ENCODE assay signal across 17 cellular contexts in the genomic region with DNA sequence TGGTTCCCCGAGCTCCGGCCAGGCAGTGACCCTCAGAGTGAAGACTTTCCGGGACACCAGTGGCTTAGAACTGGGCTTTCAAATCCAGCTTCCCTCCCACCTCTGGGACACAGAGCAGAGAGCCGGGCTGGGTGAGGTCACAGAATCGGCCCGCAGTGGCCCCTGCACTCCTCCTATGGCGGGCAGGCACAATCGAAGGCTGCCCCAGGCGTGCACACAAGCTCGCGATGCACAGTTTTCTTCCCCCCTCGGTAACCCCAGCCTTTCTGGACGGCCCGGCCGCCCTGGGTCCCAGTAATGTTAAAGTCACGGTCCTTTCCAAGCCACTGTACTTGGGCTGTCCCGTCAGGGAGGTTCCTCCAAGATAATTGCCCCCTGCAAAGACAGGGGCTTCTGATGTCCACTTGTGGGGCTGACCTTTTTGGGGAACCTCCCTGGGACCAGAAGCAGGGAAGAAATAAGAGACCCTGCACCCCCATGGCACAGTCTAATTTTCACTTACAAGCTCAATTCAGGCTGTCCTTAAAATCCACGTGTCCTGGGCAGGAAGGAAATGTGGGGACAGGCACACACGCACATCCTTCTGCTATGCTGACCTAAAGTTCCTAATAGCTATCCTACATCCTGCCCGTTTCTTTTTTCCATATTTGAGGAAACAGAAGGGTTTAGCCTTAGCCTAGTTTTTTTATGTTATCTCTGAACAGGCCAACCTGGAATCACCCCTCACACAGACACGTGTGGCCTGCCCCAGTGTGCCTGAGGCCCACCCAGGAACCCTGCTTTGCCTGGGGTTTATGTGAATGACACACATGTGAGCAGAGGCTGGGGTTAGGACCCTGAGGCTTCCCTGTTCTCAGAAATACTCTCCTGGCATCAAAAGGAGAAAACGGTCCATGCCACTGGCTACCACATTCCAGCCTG. TPM values are rescaled to one million over a fixed set of nuclear protein-coding genes. Genes with fewer than 3 reads are reported as not detected.
DNase-seq lines count a peak whose midpoint lies in the region; ATAC-seq and TF ChIP-seq lines count a peak whose summit lies in the region.
"Had no signal": no experiment of that assay in that cellular context is flagged by ENCODE, and none has a peak within 500 bp of the region (broad histone marks: within the 10 kb centered on the region; RNA-seq: fewer than 3 reads in every experiment).

No MANE protein-coding gene starts in this region.

- H3K4me1 ChIP-seq in adrenal gland (replicated peaks in 1 of 2) (no peaks in the 10 kb centered on the region), esophagus squamous epithelium (peaks cover 0 to 16% (median 6%) of the 10 kb centered on the region in 3 donors), lung (ENCODE audit: control insufficient read depth in 2 of 2, insufficient read depth in 2 of 2, low read length in 2 of 2) (peaks cover 0 to 15% of the 10 kb centered on the region in 2 donors), subcutaneous abdominal adipose tissue (ENCODE audit: control insufficient read depth in 5 of 5, insufficient read depth in 5 of 5, low read length in 5 of 5) (peaks cover 2 to 54% (median 27%) of the 10 kb centered on the region in 5 donors)

- H3K27ac ChIP-seq in adrenal gland (peak overlapping the region in 3 of 5 donors; percentile 5 to 80 (median 49)), esophagus squamous epithelium (peak overlapping the region in 3 of 4 donors; percentile 55 to 67 (median 64)), lung (ENCODE audit: low read depth in 1 of 2, low read length in 1 of 2) (peak overlapping the region; percentile 58 to 79), subcutaneous abdominal adipose tissue (ENCODE audit: low read depth, low read length) (peak overlapping the region; percentile 74)

- H3K9ac ChIP-seq in subcutaneous abdominal adipose tissue (ENCODE audit: low read length in 5 of 5), result peak overlapping the region in 2 of 5 donors; percentile 18 to 24

- H3K36me3 ChIP-seq in adrenal gland (replicated peaks in 1 of 2) (peaks cover 0 to 7% of the 10 kb centered on the region in 2 donors), esophagus squamous epithelium (peaks cover 0 to under 1% (median 0%) of the 10 kb centered on the region in 3 donors), lung (ENCODE audit: control insufficient read depth in 2 of 2, insufficient read depth in 2 of 2, low read length in 2 of 2) (peaks cover 1 to 3% of the 10 kb centered on the region in 2 donors), subcutaneous abdominal adipose tissue (ENCODE audit: control insufficient read depth in 5 of 5, insufficient read depth in 5 of 5, low read length in 5 of 5) (peaks cover 0 to 12% (median 6%) of the 10 kb centered on the region in 5 donors)

- no peaks in the 10 kb centered on the region for H3K27me3 ChIP-seq in adrenal gland
- peaks cover 0 to 35% (median 0%) of the 10 kb centered on the region in 4 donors for H3K27me3 ChIP-seq in esophagus squamous epithelium
- no peaks in the 10 kb centered on the region for H3K27me3 ChIP-seq in lung (ENCODE audit: control insufficient read depth, insufficient read depth)
- H3K27me3 ChIP-seq in subcutaneous abdominal adipose tissue (ENCODE audit: control insufficient read depth in 5 of 5, insufficient read depth in 4 of 5, low read length in 5 of 5), result peaks cover 0 to 11% (median 3%) of the 10 kb centered on the region in 5 donors

- no peak for ATAC-seq in lung (ENCODE audit: insufficient read depth, low FRiP score)
- no peak for ATAC-seq in HG03432 (IDR thresholded peaks at IDR 0.05; ENCODE audit: unreplicated experiment)
- ATAC-seq: activated T-helper 17 cell treated with anti-CD3 and anti-CD28 coated beads, Interleukin-2, amount 50 U/mL, for 72 hours had no signal

- H3K4me3 ChIP-seq in adrenal gland, result no peak overlapping the region
- H3K4me3 ChIP-seq in esophagus squamous epithelium, result no peak overlapping the region
- no peak overlapping the region for H3K4me3 ChIP-seq in lung
- H3K4me3 ChIP-seq in subcutaneous abdominal adipose tissue (ENCODE audit: low read depth in 1 of 5, low read length in 5 of 5), result peak overlapping the region in 1 of 5 donors; percentile 12
- H3K4me3 ChIP-seq: GM23338 had no signal

- no peaks in the 10 kb centered on the region for H3K9me3 ChIP-seq in adrenal gland (replicated peaks in 1 of 3)
- no peaks in the 10 kb centered on the region for H3K9me3 ChIP-seq in esophagus squamous epithelium
- no peaks in the 10 kb centered on the region for H3K9me3 ChIP-seq in lung (ENCODE audit: control insufficient read depth in 2 of 2, insufficient read depth in 1 of 2, low read length in 1 of 2)
- H3K9me3 ChIP-seq in subcutaneous abdominal adipose tissue (ENCODE audit: control insufficient read depth in 5 of 5, low read length in 5 of 5), result no peaks in the 10 kb centered on the region

- WGBS in adrenal gland, 4 donors, result 53 to 72% (median 63%) methylated on average over 11 to 22 of the region's 22 CpGs
- 76 to 79% methylated on average over 16 to 18 of the region's 22 CpGs for WGBS in esophagus squamous epithelium, 2 donors
- WGBS in lung, 2 donors, result 72 to 73% methylated on average over 22 of the region's 22 CpGs

- peak in 1 of 7 donors; percentile 42 for DNase-seq in adrenal gland
- no peak for DNase-seq in esophagus squamous epithelium (lab: John Stamatoyannopoulos, UW)
- no peak for DNase-seq in lung (ENCODE audit: low spot score)
- no peak for DNase-seq in SIG-M5 treated with dmso at 0.1 percent for 504 hours (lab: John Stamatoyannopoulos, UW; ENCODE audit: unreplicated experiment)
- no peak for DNase-seq in NCI-H1092 treated with DMSO at 0.1 percent for 48 hours (lab: John Stamatoyannopoulos, UW)
- DNase-seq in HK-2 (ENCODE audit: unreplicated experiment), result no peak
- DNase-seq: activated CD4-positive, alpha-beta T cell treated with anti-CD3 and anti-CD28 coated beads for 4 hours; effector CD4-positive, alpha-beta T cell; NCI-H2107; NCI-H524 treated with DMSO at 0.1 percent for 48 hours; nephron progenitor cell had no signal

- TF ChIP-seq CTCF in adrenal gland (IDR thresholded peaks at IDR 0.05) (no peak), esophagus squamous epithelium (IDR thresholded peaks at IDR 0.05) (no peak), lung (IDR thresholded peaks at IDR 0.05; ENCODE audit: control extremely low read depth, extremely low read depth) (no peak)

- TF ChIP-seq POLR2A in adrenal gland (IDR thresholded peaks at IDR 0.05) (no peak), esophagus squamous epithelium (IDR thresholded peaks at IDR 0.05) (no peak)

- intact Hi-C loops in adrenal gland (cut with DNase I), result loop anchor here (10.0 kb wide), 2 partner anchors 153 to 157 kb away; no protein-coding TSS in a partner anchor
- intact Hi-C loops in esophagus squamous epithelium (cut with DNase I), result no loop called here

RNA-seq across cellular contexts. Expression of gene TFF3, which starts 13.6 kb away (rescaled TPM):
- total RNA-seq in adrenal gland (10 to 100 TPM in 4 of 8 donors, 1 to 10 TPM in 4; 3.3 to 29.3 (median 11.1) TPM), esophagus squamous epithelium (10 to 100 TPM in 1 of 4 donors, 1 to 10 TPM in 2, not detected in 1; 1.4 to 15.1 (median 7.2) TPM), lung (10 to 100 TPM; 23.9 to 37.8 TPM)
- polyA plus RNA-seq in adrenal gland (10 to 100 TPM in 2 of 3 donors, 1 to 10 TPM in 1; 1.2 to 42.3 (median 20.4) TPM), lung (10 to 100 TPM; 30.8 to 54.0 TPM)
- total RNA-seq: activated T-helper 17 cell treated with anti-CD3 and anti-CD28 coated beads, Interleukin-2, amount 50 U/mL, for 72 hours; fibroblast of lung had no signal
- polyA plus RNA-seq: fibroblast of lung had no signal

RNA-seq across cellular contexts. Expression of gene TFF2, which starts 49.2 kb away (rescaled TPM):
- total RNA-seq in adrenal gland (not detected), esophagus squamous epithelium (1 to 10 TPM in 1 of 4 donors, not detected in 3; 1.7 TPM), lung (not detected)
- polyA plus RNA-seq in adrenal gland (under 1 TPM in 1 of 3 donors, not detected in 2; 0.17 TPM), lung (not detected)
- total RNA-seq: activated T-helper 17 cell treated with anti-CD3 and anti-CD28 coated beads, Interleukin-2, amount 50 U/mL, for 72 hours; fibroblast of lung; GM23338; mesenteric fat pad had no signal
- polyA plus RNA-seq: fibroblast of lung, GM23338 had no signal
